ENCODE assay signal across 15 cellular contexts in the genomic region with DNA sequence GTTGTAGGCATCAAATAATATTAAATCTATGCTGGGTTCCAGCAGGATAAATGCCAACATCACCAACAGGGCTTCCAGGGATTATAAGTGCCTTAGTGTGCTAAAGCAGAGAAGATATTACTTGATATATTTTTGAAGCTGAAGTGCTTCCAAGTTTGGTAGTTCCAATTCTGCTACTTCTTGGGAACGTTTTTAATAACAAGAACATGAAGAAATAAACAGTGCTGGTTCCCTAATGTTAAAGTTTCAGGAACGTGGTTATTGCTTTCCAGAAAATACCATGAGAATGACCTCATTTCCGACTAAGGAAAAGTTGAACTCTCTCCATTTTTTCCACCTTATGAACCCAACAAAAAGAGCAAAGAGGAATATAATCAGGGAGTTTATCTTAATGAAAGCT. TPM values are rescaled to one million over a fixed set of nuclear protein-coding genes. Genes with fewer than 3 reads are reported as not detected.
A peak's percentile ranks its signal among the peaks of the same experiment; 100 is the strongest.
DNase-seq lines count a peak whose midpoint lies in the region; ATAC-seq and TF ChIP-seq lines count a peak whose summit lies in the region.
"Had no signal": no experiment of that assay in that cellular context is flagged by ENCODE, and none has a peak within 500 bp of the region (broad histone marks: within the 10 kb centered on the region; RNA-seq: fewer than 3 reads in every experiment).

No MANE protein-coding gene starts in this region.

- POLR2A ChIA-PET in MCF 10A (lab: Yijun Ruan, JAX): interaction anchor here (0.7 to 11.8 kb wide), 3 partner anchors 21 to 100 kb away, joined by 3 to 164 read pairs (median 4); no protein-coding TSS in a partner anchor

- H3K4me1 ChIP-seq in breast epithelium (no peaks in the 10 kb centered on the region), uterus (peaks cover 6% of the 10 kb centered on the region in 2 donors)

- H3K27ac Mint-ChIP-seq in MCF 10A (ENCODE audit: low read depth, unreplicated experiment) (no peak overlapping the region), mesothelial cell of epicardium (peak overlapping the region; percentile 54)
- H3K27ac Mint-ChIP-seq: naive thymus-derived CD4-positive, alpha-beta T cell; WTC11 had no signal

- no peak overlapping the region for H3K4me3 Mint-ChIP-seq in MCF 10A (ENCODE audit: unreplicated experiment)
- no peak overlapping the region for H3K4me3 Mint-ChIP-seq in mesothelial cell of epicardium
- H3K4me3 Mint-ChIP-seq: naive thymus-derived CD4-positive, alpha-beta T cell; WTC11 had no signal

- H3K27me3 ChIP-seq in breast epithelium (no peaks in the 10 kb centered on the region), uterus (no peaks in the 10 kb centered on the region)
- H3K27me3 ChIP-seq: foreskin keratinocyte had no signal

- no TSS peak for BruUV-seq in MCF 10A (replicated peaks; lab: Mats Ljungman, UMichigan)

- H3K9me3 Mint-ChIP-seq in MCF 10A (ENCODE audit: unreplicated experiment) (no peaks in the 10 kb centered on the region), mesothelial cell of epicardium (no peaks in the 10 kb centered on the region)

- no peak for DNase-seq in breast epithelium (ENCODE audit: low spot score in 2 of 2)
- DNase-seq in MCF 10A (ENCODE audit: unreplicated experiment): no peak
- DNase-seq in dermis blood vessel endothelial cell: peak; percentile 64
- DNase-seq in mesothelial cell of epicardium (ENCODE audit: low spot score in 2 of 2, unreplicated experiment in 2 of 2): no peak
- DNase-seq in uterus: no peak
- DNase-seq in HK-2 (ENCODE audit: unreplicated experiment): no peak
- DNase-seq: 8988T; foreskin keratinocyte; naive thymus-derived CD4-positive, alpha-beta T cell; NCI-H1092; stimulated activated naive CD8-positive, alpha-beta T cell treated with anti-CD3 and anti-CD28 coated beads, Interleukin-15, Interleukin-2, amounts not matched to agents 100 U/mL and 50 U/mL, for 24 hours had no signal

- H3K4me1 Mint-ChIP-seq in MCF 10A (ENCODE audit: insufficient read depth, unreplicated experiment) (no peaks in the 10 kb centered on the region), mesothelial cell of epicardium (peaks cover 11% of the 10 kb centered on the region)
- H3K4me1 Mint-ChIP-seq: WTC11 had no signal

- intact Hi-C loops in breast epithelium (cut with DNase I; ENCODE audit: low total_unique reads): no loop called here
- intact Hi-C loops in MCF 10A (cut with micrococcal nuclease): no loop called here
- intact Hi-C loops in uterus (cut with DNase I; ENCODE audit: low total_unique reads): no loop called here

- H3K27ac ChIP-seq in breast epithelium: peak overlapping the region; percentile 73 to 89
- H3K27ac ChIP-seq in uterus: peak overlapping the region; percentile 78 to 90
- H3K27ac ChIP-seq: foreskin keratinocyte had no signal

- H3K27me3 Mint-ChIP-seq in MCF 10A (ENCODE audit: insufficient read depth, unreplicated experiment): no peaks in the 10 kb centered on the region
- H3K27me3 Mint-ChIP-seq in mesothelial cell of epicardium (ENCODE audit: low read depth): peaks cover 17% of the 10 kb centered on the region

- no peak for ATAC-seq in HG03135 (IDR thresholded peaks at IDR 0.05; ENCODE audit: unreplicated experiment)
- no peak for ATAC-seq in HG02870 (IDR thresholded peaks at IDR 0.05; ENCODE audit: unreplicated experiment)
- ATAC-seq: foreskin keratinocyte; naive thymus-derived CD4-positive, alpha-beta T cell; stimulated activated naive CD8-positive, alpha-beta T cell treated with anti-CD3 and anti-CD28 coated beads, Interleukin-15, Interleukin-2, amounts not matched to agents 100 U/mL and 50 U/mL, for 24 hours; WTC11 had no signal

- H3K36me3 Mint-ChIP-seq in MCF 10A (ENCODE audit: insufficient read depth, unreplicated experiment) (no peaks in the 10 kb centered on the region), mesothelial cell of epicardium (no peaks in the 10 kb centered on the region)
- H3K36me3 Mint-ChIP-seq: WTC11 had no signal

- CTCF ChIA-PET in MCF 10A (lab: Yijun Ruan, JAX): interaction anchor here (1.1 to 8.5 kb wide), 3 partner anchors 47 to 398 kb away, joined by 6 to 40 read pairs (median 7); a partner anchor contains a TSS

- TF ChIP-seq POLR2A in breast epithelium (IDR thresholded peaks at IDR 0.05) (no peak), uterus (IDR thresholded peaks at IDR 0.05) (no peak)

- H3K4me3 ChIP-seq in breast epithelium (no peak overlapping the region), uterus (no peak overlapping the region)

- no peaks in the 10 kb centered on the region for H3K9me3 ChIP-seq in breast epithelium
- no peaks in the 10 kb centered on the region for H3K9me3 ChIP-seq in uterus

- no peak for TF ChIP-seq CTCF in breast epithelium (IDR thresholded peaks at IDR 0.05)
- TF ChIP-seq CTCF in MCF 10A (IDR thresholded peaks at IDR 0.05; ENCODE audit: unreplicated experiment): no peak
- no peak for TF ChIP-seq CTCF in mesothelial cell of epicardium (IDR thresholded peaks at IDR 0.05; ENCODE audit: unreplicated experiment)
- TF ChIP-seq CTCF in uterus (IDR thresholded peaks at IDR 0.05): no peak

- H3K36me3 ChIP-seq in breast epithelium (no peaks in the 10 kb centered on the region), uterus (no peaks in the 10 kb centered on the region)

RNA-seq across cellular contexts. Expression of a gene that starts 4.6 kb away (rescaled TPM):
- 10 to 100 TPM; 32.8 to 42.6 (median 38.3) TPM for total RNA-seq in breast epithelium
- total RNA-seq in MCF 10A (2022): 34.6 and 44.8 TPM in 2 replicates
- 30.3 and 34.3 TPM in 2 replicates for total RNA-seq in dermis blood vessel endothelial cell
- total RNA-seq in mesothelial cell of epicardium: 27.4 to 28.6 TPM (median 27.8 TPM) in 3 replicates
- 10 to 100 TPM; 10.8 to 39.5 (median 28.0) TPM for total RNA-seq in uterus

RNA-seq across cellular contexts. Expression of a gene that starts 15.1 kb away (rescaled TPM):
- not detected for total RNA-seq in breast epithelium
- not detected in 2 replicates for total RNA-seq in MCF 10A (2022)
- not detected in 2 replicates for total RNA-seq in dermis blood vessel endothelial cell
- total RNA-seq in mesothelial cell of epicardium: 0.11 to 0.29 TPM (median 0.20 TPM) in 3 replicates
- not detected for total RNA-seq in uterus
- total RNA-seq: cerebellum; naive thymus-derived CD4-positive, alpha-beta T cell had no signal

RNA-seq across cellular contexts. Expression of a gene that starts 32.7 kb away (rescaled TPM):
- total RNA-seq in breast epithelium (10 to 100 TPM in 1 of 3 donors, 1 to 10 TPM in 1, not detected in 1; 7.5 to 15.2 TPM), MCF 10A (2022) (0.61 and 0.66 TPM in 2 replicates), dermis blood vessel endothelial cell (0.33 TPM in 1 of 2 replicates, not detected in the other), mesothelial cell of epicardium (8.6 to 10.8 TPM (median 9.3 TPM) in 3 replicates), uterus (1 to 10 TPM in 3 of 4 donors, under 1 TPM in 1; 0.59 to 7.9 (median 3.0) TPM)

RNA-seq across cellular contexts. Expression of a gene that starts 48.1 kb away (rescaled TPM):
- total RNA-seq in breast epithelium (100 to 1,000 TPM; 297 to 485 (median 411) TPM), MCF 10A (2022) (44.9 and 88.7 TPM in 2 replicates), dermis blood vessel endothelial cell (18.7 and 33.7 TPM in 2 replicates), mesothelial cell of epicardium (38.8 to 40.9 TPM (median 39.7 TPM) in 3 replicates), uterus (1,000 to 10,000 TPM in 2 of 4 donors, 100 to 1,000 TPM in 1, 10 to 100 TPM in 1; 91.7 to 2,170 (median 948) TPM)

RNA-seq across cellular contexts. Expression of a gene that starts 56.7 kb away (rescaled TPM):
- total RNA-seq in breast epithelium (100 to 1,000 TPM in 2 of 3 donors, 1 to 10 TPM in 1; 6.9 to 146 (median 135) TPM), MCF 10A (2022) (74.4 and 126 TPM in 2 replicates), dermis blood vessel endothelial cell (94.0 and 103 TPM in 2 replicates), mesothelial cell of epicardium (109 to 121 TPM (median 117 TPM) in 3 replicates), uterus (10 to 100 TPM in 2 of 4 donors, 1 to 10 TPM in 2; 7.2 to 52.0 (median 22.1) TPM)
